In genomic region chr9:98899399-98900056, GRCh38 we compare ENCODE assay signal across 12 cellular contexts. TPM values are rescaled to one million over a fixed set of nuclear protein-coding genes. Genes with fewer than 3 reads are reported as not detected.
DNase-seq lines count a peak whose midpoint lies in the region; ATAC-seq and TF ChIP-seq lines count a peak whose summit lies in the region.
"Had no signal": no experiment of that assay in that cellular context is flagged by ENCODE, and none has a peak within 500 bp of the region (broad histone marks: within the 10 kb centered on the region; RNA-seq: fewer than 3 reads in every experiment).

No MANE protein-coding gene starts in this region.

- peaks cover 5% of the 10 kb centered on the region for H3K9me3 Mint-ChIP-seq in activated naive CD4-positive, alpha-beta T cell treated with anti-CD3 and anti-CD28 coated beads for 36 hours
- peaks cover 0 to 3% of the 10 kb centered on the region in 2 donors for H3K9me3 Mint-ChIP-seq in activated naive CD4-positive, alpha-beta T cell treated with anti-CD3 and anti-CD28 coated beads, Interleukin-2, amount 50 U/mL, for 72 hours
- peaks cover 2% of the 10 kb centered on the region for H3K9me3 Mint-ChIP-seq in Calu3 (ENCODE audit: low read depth, unreplicated experiment)

- H4K20me1 ChIP-seq in PC-3 (ENCODE audit: low read length) = no peaks in the 10 kb centered on the region

- no peaks in the 10 kb centered on the region for H3K9me2 ChIP-seq in PC-3 (replicated peaks; ENCODE audit: low read length)

- H3K27me3 ChIP-seq in PC-3 (ENCODE audit: low read length) = no peaks in the 10 kb centered on the region
- H3K27me3 ChIP-seq: body of pancreas had no signal

- H3K27ac ChIP-seq in PC-3 (ENCODE audit: low read length) = no peak overlapping the region
- H3K27ac ChIP-seq: body of pancreas had no signal

- peaks cover 10% of the 10 kb centered on the region for H3K27me3 Mint-ChIP-seq in activated naive CD4-positive, alpha-beta T cell treated with anti-CD3 and anti-CD28 coated beads for 36 hours (ENCODE audit: low read depth)
- H3K27me3 Mint-ChIP-seq in Calu3 (ENCODE audit: unreplicated experiment) = peaks cover 57% of the 10 kb centered on the region

- DNase-seq in activated naive CD4-positive, alpha-beta T cell treated with anti-CD3 and anti-CD28 coated beads for 36 hours = peak; percentile 49
- no peak for DNase-seq in activated naive CD4-positive, alpha-beta T cell treated with anti-CD3 and anti-CD28 coated beads, Interleukin-2, amount 50 U/mL, for 72 hours (ENCODE audit: low spot score in 2 of 2)
- peak; percentile 68 for DNase-seq in PC-3
- DNase-seq in fibroblast of gingiva (ENCODE audit: low read depth) = peak; percentile 81
- DNase-seq in stimulated activated naive CD8-positive, alpha-beta T cell treated with anti-CD3 and anti-CD28 coated beads, Interleukin-15, Interleukin-2, amounts not matched to agents 100 U/mL and 50 U/mL, for 24 hours = peak; percentile 5
- no peak for DNase-seq in NCI-H2227 treated with DMSO at 0.1 percent for 48 hours (lab: John Stamatoyannopoulos, UW)
- DNase-seq in Calu3 = no peak
- DNase-seq: activated CD4-positive, alpha-beta T cell treated with anti-CD3 and anti-CD28 coated beads for 4 hours; CD4-positive, alpha-beta memory T cell had no signal

- POLR2A ChIA-PET in PC-3 (lab: Charles Lee; ENCODE audit: unreplicated experiment) = interaction anchor here (0.6 kb wide), 1 partner anchor 184 kb away, joined by 3 read pairs; no protein-coding TSS in a partner anchor

- H3K27ac Mint-ChIP-seq in activated naive CD4-positive, alpha-beta T cell treated with anti-CD3 and anti-CD28 coated beads for 36 hours = no peak overlapping the region
- H3K27ac Mint-ChIP-seq in activated naive CD4-positive, alpha-beta T cell treated with anti-CD3 and anti-CD28 coated beads, Interleukin-2, amount 50 U/mL, for 72 hours = no peak overlapping the region
- no peak overlapping the region for H3K27ac Mint-ChIP-seq in Calu3 (ENCODE audit: unreplicated experiment)
- H3K27ac Mint-ChIP-seq: IgD-negative memory B cell had no signal

- H3K4me2 ChIP-seq in PC-3 (ENCODE audit: low read length) = no peak overlapping the region; the same call in 1 of the 2 replicates

- no peaks in the 10 kb centered on the region for H3K36me3 Mint-ChIP-seq in activated naive CD4-positive, alpha-beta T cell treated with anti-CD3 and anti-CD28 coated beads for 36 hours (ENCODE audit: low read depth)
- no peaks in the 10 kb centered on the region for H3K36me3 Mint-ChIP-seq in activated naive CD4-positive, alpha-beta T cell treated with anti-CD3 and anti-CD28 coated beads, Interleukin-2, amount 50 U/mL, for 72 hours
- H3K36me3 Mint-ChIP-seq in Calu3 (ENCODE audit: insufficient read depth, unreplicated experiment) = no peaks in the 10 kb centered on the region

- no peaks in the 10 kb centered on the region for H3F3A ChIP-seq in PC-3 (ENCODE audit: low read length, unreplicated experiment)

- no peak overlapping the region for H2AFZ ChIP-seq in PC-3 (ENCODE audit: low read length)

- BruUV-seq in PC-3 (replicated peaks; lab: Mats Ljungman, UMichigan) (no TSS peak), Calu3 (replicated peaks; lab: Mats Ljungman, UMichigan) (no TSS peak)

- H3K36me3 ChIP-seq in PC-3 (ENCODE audit: low read depth, low read length) = no peaks in the 10 kb centered on the region

- TF ChIP-seq CTCF in PC-3 (conservative IDR thresholded peaks at IDR 0.05; ENCODE audit: low read depth, low read length) (no peak), Calu3 (IDR thresholded peaks at IDR 0.05; ENCODE audit: unreplicated experiment) (no peak)

- peaks cover 9% of the 10 kb centered on the region for H3K4me1 Mint-ChIP-seq in activated naive CD4-positive, alpha-beta T cell treated with anti-CD3 and anti-CD28 coated beads for 36 hours (ENCODE audit: low read depth)
- no peaks in the 10 kb centered on the region for H3K4me1 Mint-ChIP-seq in Calu3 (ENCODE audit: low read depth, unreplicated experiment)
- H3K4me1 Mint-ChIP-seq: IgD-negative memory B cell had no signal

- H3K9me3 ChIP-seq in PC-3 (ENCODE audit: low read length) = no peaks in the 10 kb centered on the region
- H3K9me3 ChIP-seq: body of pancreas had no signal

- H3K4me3 Mint-ChIP-seq in activated naive CD4-positive, alpha-beta T cell treated with anti-CD3 and anti-CD28 coated beads for 36 hours = no peak overlapping the region
- H3K4me3 Mint-ChIP-seq in Calu3 (ENCODE audit: low read depth, unreplicated experiment) = no peak overlapping the region
- H3K4me3 Mint-ChIP-seq: CD4-positive, alpha-beta memory T cell; IgD-negative memory B cell had no signal

- no peak overlapping the region for H3K4me3 ChIP-seq in PC-3 (ENCODE audit: low read length)
- H3K4me3 ChIP-seq: body of pancreas had no signal

- H3K9ac ChIP-seq in PC-3 (ENCODE audit: low read length) = no peak overlapping the region

- CTCF ChIA-PET in activated naive CD4-positive, alpha-beta T cell treated with anti-CD3 and anti-CD28 coated beads for 36 hours (lab: Charles Lee) = interaction anchor here (0.6 to 1.1 kb wide), 2 partner anchors 8 to 495 kb away, joined by 3 to 4 read pairs; no protein-coding TSS in a partner anchor
- CTCF ChIA-PET in PC-3 (lab: Charles Lee) = interaction anchor here (0.7 kb wide), 1 partner anchor 96 kb away, joined by 4 read pairs; no protein-coding TSS in a partner anchor
- CTCF ChIA-PET in Calu3 (lab: Charles Lee) = no interaction called here

- H3K4me1 ChIP-seq in PC-3 (ENCODE audit: insufficient read depth, low read length) = peaks cover 7% of the 10 kb centered on the region; the same call in 1 of the 2 replicates
- H3K4me1 ChIP-seq: body of pancreas had no signal

- no peaks in the 10 kb centered on the region for H3K79me2 ChIP-seq in PC-3 (ENCODE audit: low read length)

- no peak for ATAC-seq in activated naive CD4-positive, alpha-beta T cell treated with anti-CD3 and anti-CD28 coated beads, Interleukin-2, amount 50 U/mL, for 72 hours
- ATAC-seq in PC-3 (peak; percentile 58), GM21576 (IDR thresholded peaks at IDR 0.05; ENCODE audit: unreplicated experiment) (no peak)
- ATAC-seq in stimulated activated naive CD8-positive, alpha-beta T cell treated with anti-CD3 and anti-CD28 coated beads, Interleukin-15, Interleukin-2, amounts not matched to agents 100 U/mL and 50 U/mL, for 24 hours = no peak
- ATAC-seq: body of pancreas had no signal

- intact Hi-C loops in activated naive CD4-positive, alpha-beta T cell treated with anti-CD3 and anti-CD28 coated beads for 36 hours (cut with micrococcal nuclease) = no loop called here
- intact Hi-C loops in PC-3 (cut with micrococcal nuclease) (no loop called here), Calu3 (cut with micrococcal nuclease; ENCODE audit: unreplicated experiment) (no loop called here)

RNA-seq across cellular contexts. Expression of gene COL15A1, which starts 44.2 kb away (rescaled TPM):
- under 1 TPM; 0.02 to 0.05 TPM for total RNA-seq in activated naive CD4-positive, alpha-beta T cell treated with anti-CD3 and anti-CD28 coated beads for 36 hours
- total RNA-seq in activated naive CD4-positive, alpha-beta T cell treated with anti-CD3 and anti-CD28 coated beads, Interleukin-2, amount 50 U/mL, for 72 hours = under 1 TPM; 0.11 to 0.23 TPM
- total RNA-seq in PC-3 (2014; rRNA removed) = 0.04 and 0.86 TPM in 2 replicates
- not detected in 2 replicates for total RNA-seq in Calu3 (2022)
- total RNA-seq: CD4-positive, alpha-beta memory T cell had no signal

Comparison
In these comparisons a context has a peak if more than half of its experiments do, and no peak if none do; other contexts are left out.
1. DNase-seq: peak in activated naive CD4-positive, alpha-beta T cell treated with anti-CD3 and anti-CD28 coated beads for 36 hours (single experiment), PC-3 (single experiment), fibroblast of gingiva (single experiment) and stimulated activated naive CD8-positive, alpha-beta T cell treated with anti-CD3 and anti-CD28 coated beads, Interleukin-15, Interleukin-2, amounts not matched to agents 100 U/mL and 50 U/mL, for 24 hours (single experiment); none in activated naive CD4-positive, alpha-beta T cell treated with anti-CD3 and anti-CD28 coated beads, Interleukin-2, amount 50 U/mL, for 72 hours (0 of 2), NCI-H2227 treated with DMSO at 0.1 percent for 48 hours (single experiment) and Calu3 (single experiment).